ENCODE assay signal across 14 cellular contexts in genomic region chr12:19547258-19547657, GRCh38.
A peak's percentile ranks its signal among the peaks of the same experiment; 100 is the strongest.
DNase-seq lines count a peak whose midpoint lies in the region; ATAC-seq lines count a peak whose summit lies in the region.
"Had no signal": no experiment of that assay in that cellular context is flagged by ENCODE, and none has a peak within 500 bp of the region (broad histone marks: within the 10 kb centered on the region; RNA-seq: fewer than 3 reads in every experiment).

No MANE protein-coding gene starts in this region.

- H3K36me3 Mint-ChIP-seq in activated T-helper 1 cell treated with anti-CD3 and anti-CD28 coated beads, Interleukin-12 subunit alpha, Interleukin-12 subunit beta, Interleukin-2, Interleukin-4 antibody, amounts not matched to agents 30 ng/mL and 10 ng/mL and 1 ng/mL, durations not matched to agents 14 hours and 24 hours and 36 hours (ENCODE audit: low read depth): no peaks in the 10 kb centered on the region

- H3K4me3 ChIP-seq in skeletal muscle satellite cell (ENCODE audit: low read length): no peak overlapping the region

- H3K27me3 ChIP-seq in layer of hippocampus (ENCODE audit: control insufficient read depth, insufficient read depth, low read length): no peaks in the 10 kb centered on the region
- no peaks in the 10 kb centered on the region for H3K27me3 ChIP-seq in skeletal muscle satellite cell (ENCODE audit: control insufficient read depth, insufficient read depth, low read length)
- H3K27me3 ChIP-seq: brain microvascular endothelial cell had no signal

- intact Hi-C loops in activated T-helper 1 cell treated with anti-CD3 and anti-CD28 coated beads, Interleukin-12 subunit alpha, Interleukin-12 subunit beta, Interleukin-2, Interleukin-4 antibody, amounts not matched to agents 30 ng/mL and 10 ng/mL and 1 ng/mL, durations not matched to agents 14 hours and 24 hours and 36 hours (cut with micrococcal nuclease): no loop called here

- peak overlapping the region; percentile 79 for H3K4me2 ChIP-seq in skeletal muscle satellite cell (ENCODE audit: low read length)

- peak; percentile 64 for DNase-seq in GM04503 (ENCODE audit: low read depth)
- DNase-seq in dermis blood vessel endothelial cell: peak; percentile 76
- DNase-seq in activated T-helper 1 cell treated with anti-CD3 and anti-CD28 coated beads, Interleukin-12 subunit alpha, Interleukin-12 subunit beta, Interleukin-2, Interleukin-4 antibody, amounts not matched to agents 30 ng/mL and 10 ng/mL and 1 ng/mL, durations not matched to agents 14 hours and 24 hours and 36 hours (ENCODE audit: low spot score): no peak
- no peak for DNase-seq in HUDEP-2 (lab: John Stamatoyannopoulos, UW; ENCODE audit: unreplicated experiment in 76 of 76)
- DNase-seq: activated T-cell treated with anti-CD3 and anti-CD28 coated beads, Interleukin-2, amount 50 U/mL, for 1 hour; brain microvascular endothelial cell; CD4-positive, CD25-positive, alpha-beta regulatory T cell; NCI-H1436 treated with DMSO at 0.1 percent for 48 hours; NCI-H774; SIG-M5 had no signal

- peaks cover 4% of the 10 kb centered on the region for H3K4me1 Mint-ChIP-seq in activated T-helper 1 cell treated with anti-CD3 and anti-CD28 coated beads, Interleukin-12 subunit alpha, Interleukin-12 subunit beta, Interleukin-2, Interleukin-4 antibody, amounts not matched to agents 30 ng/mL and 10 ng/mL and 1 ng/mL, durations not matched to agents 14 hours and 24 hours and 36 hours (ENCODE audit: low read depth)

- H3K9ac ChIP-seq in skeletal muscle satellite cell (ENCODE audit: low read depth, low read length): peak overlapping the region; percentile 45

- ATAC-seq in HG03342 (IDR thresholded peaks at IDR 0.05; ENCODE audit: unreplicated experiment): no peak
- no peak for ATAC-seq in GM21529 (IDR thresholded peaks at IDR 0.05; ENCODE audit: unreplicated experiment)

- no peak overlapping the region for H3K4me3 Mint-ChIP-seq in activated T-helper 1 cell treated with anti-CD3 and anti-CD28 coated beads, Interleukin-12 subunit alpha, Interleukin-12 subunit beta, Interleukin-2, Interleukin-4 antibody, amounts not matched to agents 30 ng/mL and 10 ng/mL and 1 ng/mL, durations not matched to agents 14 hours and 24 hours and 36 hours
- H3K4me3 Mint-ChIP-seq: CD4-positive, CD25-positive, alpha-beta regulatory T cell had no signal

- no peaks in the 10 kb centered on the region for H3K9me3 Mint-ChIP-seq in activated T-helper 1 cell treated with anti-CD3 and anti-CD28 coated beads, Interleukin-12 subunit alpha, Interleukin-12 subunit beta, Interleukin-2, Interleukin-4 antibody, amounts not matched to agents 30 ng/mL and 10 ng/mL and 1 ng/mL, durations not matched to agents 14 hours and 24 hours and 36 hours
- H3K9me3 Mint-ChIP-seq: CD4-positive, CD25-positive, alpha-beta regulatory T cell had no signal

- H3K9me3 ChIP-seq in skeletal muscle satellite cell (replicated peaks; ENCODE audit: low read length): no peaks in the 10 kb centered on the region

- H3K36me3 ChIP-seq in skeletal muscle satellite cell (ENCODE audit: insufficient read depth, low read length): no peaks in the 10 kb centered on the region
- H3K36me3 ChIP-seq: brain microvascular endothelial cell had no signal

- H3K27ac ChIP-seq in layer of hippocampus (ENCODE audit: low read depth, low read length): peak overlapping the region; percentile 62
- H3K27ac ChIP-seq: brain microvascular endothelial cell had no signal

- no peak overlapping the region for H3K27ac Mint-ChIP-seq in activated T-helper 1 cell treated with anti-CD3 and anti-CD28 coated beads, Interleukin-12 subunit alpha, Interleukin-12 subunit beta, Interleukin-2, Interleukin-4 antibody, amounts not matched to agents 30 ng/mL and 10 ng/mL and 1 ng/mL, durations not matched to agents 14 hours and 24 hours and 36 hours

- peaks cover 20% of the 10 kb centered on the region for H3K4me1 ChIP-seq in skeletal muscle satellite cell (ENCODE audit: control insufficient read depth, insufficient read depth, low read length)

- no peaks in the 10 kb centered on the region for H3K27me3 Mint-ChIP-seq in activated T-helper 1 cell treated with anti-CD3 and anti-CD28 coated beads, Interleukin-12 subunit alpha, Interleukin-12 subunit beta, Interleukin-2, Interleukin-4 antibody, amounts not matched to agents 30 ng/mL and 10 ng/mL and 1 ng/mL, durations not matched to agents 14 hours and 24 hours and 36 hours (ENCODE audit: insufficient read depth)
- H3K27me3 Mint-ChIP-seq: CD4-positive, CD25-positive, alpha-beta regulatory T cell had no signal

Comparison
In these comparisons a context has a peak if more than half of its experiments do, and no peak if none do; other contexts are left out.
1. DNase-seq: peak in GM04503 (single experiment) and dermis blood vessel endothelial cell (single experiment); none in activated T-helper 1 cell treated with anti-CD3 and anti-CD28 coated beads, Interleukin-12 subunit alpha, Interleukin-12 subunit beta, Interleukin-2, Interleukin-4 antibody, amounts not matched to agents 30 ng/mL and 10 ng/mL and 1 ng/mL, durations not matched to agents 14 hours and 24 hours and 36 hours (single experiment) and HUDEP-2 (0 of 76).